ENCODE assay signal across 1 cellular context in genomic region chrX:52935469-52935783, GRCh38.
TF ChIP-seq lines count a peak whose summit lies in the region.

No MANE protein-coding gene starts in this region.

TF ChIP-seq in HEK293, 187 proteins besides CTCF, POLR2A, EP300 and RAD21:
- TF ChIP-seq ZNF76 (tag by site-specific recombination; IDR thresholded peaks at IDR 0.05; ENCODE audit: borderline replicate concordance, low read depth) (0 out of 2 replicates have a peak, but pooled peaks have one; percentile 11), ZBTB48 (tag by site-specific recombination; IDR thresholded peaks at IDR 0.05) (0 out of 2 replicates have a peak, but pooled peaks have one; percentile 3), ZNF335 (tag by site-specific recombination; conservative IDR thresholded peaks at IDR 0.05) (peak; percentile 81), ZNF785 (tag by site-specific recombination; IDR thresholded peaks at IDR 0.05) (0 out of 2 replicates have a peak, but pooled peaks have one; percentile 47), INSM2 (tag by site-specific recombination; IDR thresholded peaks at IDR 0.05) (peak; percentile 93)
- TF ChIP-seq, protein P1, sequence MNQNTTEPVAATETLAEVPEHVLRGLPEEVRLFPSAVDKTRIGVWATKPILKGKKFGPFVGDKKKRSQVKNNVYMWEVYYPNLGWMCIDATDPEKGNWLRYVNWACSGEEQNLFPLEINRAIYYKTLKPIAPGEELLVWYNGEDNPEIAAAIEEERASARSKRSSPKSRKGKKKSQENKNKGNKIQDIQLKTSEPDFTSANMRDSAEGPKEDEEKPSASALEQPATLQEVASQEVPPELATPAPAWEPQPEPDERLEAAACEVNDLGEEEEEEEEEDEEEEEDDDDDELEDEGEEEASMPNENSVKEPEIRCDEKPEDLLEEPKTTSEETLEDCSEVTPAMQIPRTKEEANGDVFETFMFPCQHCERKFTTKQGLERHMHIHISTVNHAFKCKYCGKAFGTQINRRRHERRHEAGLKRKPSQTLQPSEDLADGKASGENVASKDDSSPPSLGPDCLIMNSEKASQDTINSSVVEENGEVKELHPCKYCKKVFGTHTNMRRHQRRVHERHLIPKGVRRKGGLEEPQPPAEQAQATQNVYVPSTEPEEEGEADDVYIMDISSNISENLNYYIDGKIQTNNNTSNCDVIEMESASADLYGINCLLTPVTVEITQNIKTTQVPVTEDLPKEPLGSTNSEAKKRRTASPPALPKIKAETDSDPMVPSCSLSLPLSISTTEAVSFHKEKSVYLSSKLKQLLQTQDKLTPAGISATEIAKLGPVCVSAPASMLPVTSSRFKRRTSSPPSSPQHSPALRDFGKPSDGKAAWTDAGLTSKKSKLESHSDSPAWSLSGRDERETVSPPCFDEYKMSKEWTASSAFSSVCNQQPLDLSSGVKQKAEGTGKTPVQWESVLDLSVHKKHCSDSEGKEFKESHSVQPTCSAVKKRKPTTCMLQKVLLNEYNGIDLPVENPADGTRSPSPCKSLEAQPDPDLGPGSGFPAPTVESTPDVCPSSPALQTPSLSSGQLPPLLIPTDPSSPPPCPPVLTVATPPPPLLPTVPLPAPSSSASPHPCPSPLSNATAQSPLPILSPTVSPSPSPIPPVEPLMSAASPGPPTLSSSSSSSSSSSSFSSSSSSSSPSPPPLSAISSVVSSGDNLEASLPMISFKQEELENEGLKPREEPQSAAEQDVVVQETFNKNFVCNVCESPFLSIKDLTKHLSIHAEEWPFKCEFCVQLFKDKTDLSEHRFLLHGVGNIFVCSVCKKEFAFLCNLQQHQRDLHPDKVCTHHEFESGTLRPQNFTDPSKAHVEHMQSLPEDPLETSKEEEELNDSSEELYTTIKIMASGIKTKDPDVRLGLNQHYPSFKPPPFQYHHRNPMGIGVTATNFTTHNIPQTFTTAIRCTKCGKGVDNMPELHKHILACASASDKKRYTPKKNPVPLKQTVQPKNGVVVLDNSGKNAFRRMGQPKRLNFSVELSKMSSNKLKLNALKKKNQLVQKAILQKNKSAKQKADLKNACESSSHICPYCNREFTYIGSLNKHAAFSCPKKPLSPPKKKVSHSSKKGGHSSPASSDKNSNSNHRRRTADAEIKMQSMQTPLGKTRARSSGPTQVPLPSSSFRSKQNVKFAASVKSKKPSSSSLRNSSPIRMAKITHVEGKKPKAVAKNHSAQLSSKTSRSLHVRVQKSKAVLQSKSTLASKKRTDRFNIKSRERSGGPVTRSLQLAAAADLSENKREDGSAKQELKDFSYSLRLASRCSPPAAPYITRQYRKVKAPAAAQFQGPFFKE (tag by site-specific recombination; IDR thresholded peaks at IDR 0.05; ENCODE audit: borderline replicate concordance): peak; percentile 84; the same call in 1 of the 2 replicates
